In the genomic region with DNA sequence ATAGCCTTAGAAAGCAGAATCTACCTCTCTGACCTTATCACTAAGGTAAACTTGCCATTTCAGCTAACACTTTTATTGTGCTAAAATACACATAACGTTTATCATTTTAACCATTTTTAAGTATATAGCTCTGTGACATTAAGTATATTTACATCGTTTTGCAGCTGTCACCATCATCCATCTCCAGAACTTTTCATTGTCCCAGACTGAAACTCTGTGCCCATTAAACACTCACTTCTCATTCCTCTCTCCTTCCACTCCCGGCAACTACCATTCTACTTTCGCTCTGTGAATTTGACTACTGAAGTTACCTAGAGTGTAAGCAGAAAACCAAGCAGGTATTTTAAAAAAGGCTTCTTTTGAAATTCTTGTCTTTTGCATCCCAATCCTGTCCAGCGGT, we compare ENCODE assay signal across 9 cellular contexts. TPM values are rescaled to one million over a fixed set of nuclear protein-coding genes. Genes with fewer than 3 reads are reported as not detected.
DNase-seq lines count a peak whose midpoint lies in the region; ATAC-seq and TF ChIP-seq lines count a peak whose summit lies in the region.
"Had no signal": no experiment of that assay in that cellular context is flagged by ENCODE, and none has a peak within 500 bp of the region (broad histone marks: within the 10 kb centered on the region; RNA-seq: fewer than 3 reads in every experiment).

No MANE protein-coding gene starts in this region.

- TF ChIP-seq RAD21 in neural cell (conservative IDR thresholded peaks at IDR 0.05): no peak

- no peaks in the 10 kb centered on the region for H3K9me2 ChIP-seq in neural cell (ENCODE audit: insufficient read depth, low read length)

- H2AFZ ChIP-seq in neural cell (ENCODE audit: low read depth, low read length): no peak overlapping the region

- no peaks in the 10 kb centered on the region for H4K20me1 ChIP-seq in neural cell (ENCODE audit: insufficient read depth)

- ATAC-seq in CD8-positive, alpha-beta T cell: no peak
- no peak for ATAC-seq in GM18868 (IDR thresholded peaks at IDR 0.05; ENCODE audit: unreplicated experiment)
- ATAC-seq in HG03196 (IDR thresholded peaks at IDR 0.05; ENCODE audit: unreplicated experiment): no peak
- no peak for ATAC-seq in GM18498 (IDR thresholded peaks at IDR 0.05; ENCODE audit: unreplicated experiment)

- CTCF ChIA-PET in CD8-positive, alpha-beta T cell (lab: Charles Lee): interaction anchor here (0.7 kb wide), 1 partner anchor 48 kb away, joined by 3 read pairs; no protein-coding TSS in a partner anchor

- H3K4me3 ChIP-seq in CD8-positive, alpha-beta T cell (ENCODE audit: low read depth, low read length): no peak overlapping the region
- H3K4me3 ChIP-seq in LNCaP clone FGC (ENCODE audit: low read depth, low read length): peak overlapping the region; percentile 73
- H3K4me3 ChIP-seq in neural cell (ENCODE audit: low read length): peak overlapping the region; percentile 94

- intact Hi-C loops in CD8-positive, alpha-beta T cell (cut with DNase I, micrococcal nuclease): loop anchor here (2.0 to 10.0 kb wide), 11 partner anchors 276 to 1140 kb away; partner anchors contain the start of genes RUFY2 (in 2 of the 2), SIRT1 (in 2 of the 2), HERC4 (in 1 of the 2) and HNRNPH3 (in 1 of the 2)

- H3K4me1 Mint-ChIP-seq in CD8-positive, alpha-beta T cell (ENCODE audit: low read depth): peaks cover 48% of the 10 kb centered on the region
- peaks cover 35% of the 10 kb centered on the region for H3K4me1 Mint-ChIP-seq in chondrocyte (ENCODE audit: low read depth)

- no peak for DNase-seq in CD8-positive, alpha-beta T cell
- no peak for DNase-seq in LNCaP clone FGC (ENCODE audit: low read depth)
- DNase-seq in chondrocyte (ENCODE audit: low spot score): no peak
- no peak for DNase-seq in NK-92 treated with Interleukin-12 subunit alpha and Interleukin-12 subunit beta, amount 100 ng/mL, for 24 hours (lab: John Stamatoyannopoulos, UW)
- DNase-seq: activated gamma-delta T cell treated with Interleukin-2 at 50 U/mL for 16 hours had no signal

- H3K36me3 ChIP-seq in CD8-positive, alpha-beta T cell (ENCODE audit: insufficient read depth, low read length): no peaks in the 10 kb centered on the region
- no peaks in the 10 kb centered on the region for H3K36me3 ChIP-seq in neural cell (ENCODE audit: insufficient read depth, low read length)

- H3K4me2 ChIP-seq in neural cell (ENCODE audit: low read length): peak overlapping the region; percentile 76

- peaks cover 35% of the 10 kb centered on the region for H3K36me3 Mint-ChIP-seq in CD8-positive, alpha-beta T cell
- peaks cover 9% of the 10 kb centered on the region for H3K36me3 Mint-ChIP-seq in chondrocyte (ENCODE audit: low read depth)

- peak overlapping the region; percentile 55 for H3K27ac Mint-ChIP-seq in CD8-positive, alpha-beta T cell
- H3K27ac Mint-ChIP-seq in chondrocyte (ENCODE audit: unreplicated experiment): peak overlapping the region; percentile 37

- H3K4me1 ChIP-seq in CD8-positive, alpha-beta T cell (ENCODE audit: insufficient read depth, low read length): peaks cover 28% of the 10 kb centered on the region

- no peaks in the 10 kb centered on the region for H3F3A ChIP-seq in neural cell (ENCODE audit: insufficient read depth, low read length, poor library complexity, severe bottlenecking)

- no peak for TF ChIP-seq EP300 in neural cell (conservative IDR thresholded peaks at IDR 0.05; ENCODE audit: poor library complexity, severe bottlenecking)

- H3K27me3 ChIP-seq in CD8-positive, alpha-beta T cell (ENCODE audit: insufficient read depth, low read length): no peaks in the 10 kb centered on the region
- H3K27me3 ChIP-seq in neural cell (ENCODE audit: insufficient read depth, low read depth, low read length): no peaks in the 10 kb centered on the region

- H3K9me3 ChIP-seq in CD8-positive, alpha-beta T cell (ENCODE audit: low read length): no peaks in the 10 kb centered on the region
- no peaks in the 10 kb centered on the region for H3K9me3 ChIP-seq in neural cell (ENCODE audit: low read length)

- peak overlapping the region; percentile 98 for H3K4me3 Mint-ChIP-seq in CD8-positive, alpha-beta T cell
- H3K4me3 Mint-ChIP-seq in chondrocyte (ENCODE audit: unreplicated experiment): peak overlapping the region; percentile 95

- TF ChIP-seq CTCF in CD8-positive, alpha-beta T cell (IDR thresholded peaks at IDR 0.05): no peak
- TF ChIP-seq CTCF in LNCaP clone FGC (IDR thresholded peaks at IDR 0.05; ENCODE audit: control insufficient read depth, extremely low read depth, insufficient read depth) (no peak), chondrocyte (IDR thresholded peaks at IDR 0.05) (no peak), neural cell (IDR thresholded peaks at IDR 0.05; ENCODE audit: poor library complexity, severe bottlenecking) (no peak)

- peak overlapping the region; percentile 99 for H3K9ac ChIP-seq in neural cell (ENCODE audit: low read length)

- no peaks in the 10 kb centered on the region for H3K9me3 Mint-ChIP-seq in CD8-positive, alpha-beta T cell
- no peaks in the 10 kb centered on the region for H3K9me3 Mint-ChIP-seq in chondrocyte (ENCODE audit: low read depth)

- POLR2A ChIA-PET in CD8-positive, alpha-beta T cell (lab: Charles Lee): interaction anchor here (3.1 kb wide), 1 partner anchor 53 kb away, joined by 15 read pairs; the partner anchor contains the start of gene DDX21

- peaks cover 43% of the 10 kb centered on the region for H3K79me2 ChIP-seq in neural cell (replicated peaks; ENCODE audit: insufficient read depth, low read length)

- no peaks in the 10 kb centered on the region for H3K27me3 Mint-ChIP-seq in CD8-positive, alpha-beta T cell (ENCODE audit: low read depth)
- H3K27me3 Mint-ChIP-seq in chondrocyte (ENCODE audit: low read depth): no peaks in the 10 kb centered on the region

- H3K27ac ChIP-seq in CD8-positive, alpha-beta T cell (ENCODE audit: low read depth, low read length): no peak overlapping the region
- peak overlapping the region; percentile 96 for H3K27ac ChIP-seq in neural cell (ENCODE audit: low read length)

TF ChIP-seq in neural cell, 6 proteins besides CTCF, POLR2A, EP300 and RAD21:
- TF ChIP-seq TAF1 (IDR thresholded peaks at IDR 0.05; ENCODE audit: low read depth) (no peak), POLR2AphosphoS5 (IDR thresholded peaks at IDR 0.05) (no peak), SMC3 (conservative IDR thresholded peaks at IDR 0.05; ENCODE audit: poor library complexity) (no peak), EZH2 (IDR thresholded peaks at IDR 0.05; ENCODE audit: borderline replicate concordance, insufficient read depth, low read length, poor library complexity, severe bottlenecking) (no peak), MXI1 (conservative IDR thresholded peaks at IDR 0.05; ENCODE audit: poor library complexity, severe bottlenecking) (no peak)
- TF ChIP-seq, protein P1, sequence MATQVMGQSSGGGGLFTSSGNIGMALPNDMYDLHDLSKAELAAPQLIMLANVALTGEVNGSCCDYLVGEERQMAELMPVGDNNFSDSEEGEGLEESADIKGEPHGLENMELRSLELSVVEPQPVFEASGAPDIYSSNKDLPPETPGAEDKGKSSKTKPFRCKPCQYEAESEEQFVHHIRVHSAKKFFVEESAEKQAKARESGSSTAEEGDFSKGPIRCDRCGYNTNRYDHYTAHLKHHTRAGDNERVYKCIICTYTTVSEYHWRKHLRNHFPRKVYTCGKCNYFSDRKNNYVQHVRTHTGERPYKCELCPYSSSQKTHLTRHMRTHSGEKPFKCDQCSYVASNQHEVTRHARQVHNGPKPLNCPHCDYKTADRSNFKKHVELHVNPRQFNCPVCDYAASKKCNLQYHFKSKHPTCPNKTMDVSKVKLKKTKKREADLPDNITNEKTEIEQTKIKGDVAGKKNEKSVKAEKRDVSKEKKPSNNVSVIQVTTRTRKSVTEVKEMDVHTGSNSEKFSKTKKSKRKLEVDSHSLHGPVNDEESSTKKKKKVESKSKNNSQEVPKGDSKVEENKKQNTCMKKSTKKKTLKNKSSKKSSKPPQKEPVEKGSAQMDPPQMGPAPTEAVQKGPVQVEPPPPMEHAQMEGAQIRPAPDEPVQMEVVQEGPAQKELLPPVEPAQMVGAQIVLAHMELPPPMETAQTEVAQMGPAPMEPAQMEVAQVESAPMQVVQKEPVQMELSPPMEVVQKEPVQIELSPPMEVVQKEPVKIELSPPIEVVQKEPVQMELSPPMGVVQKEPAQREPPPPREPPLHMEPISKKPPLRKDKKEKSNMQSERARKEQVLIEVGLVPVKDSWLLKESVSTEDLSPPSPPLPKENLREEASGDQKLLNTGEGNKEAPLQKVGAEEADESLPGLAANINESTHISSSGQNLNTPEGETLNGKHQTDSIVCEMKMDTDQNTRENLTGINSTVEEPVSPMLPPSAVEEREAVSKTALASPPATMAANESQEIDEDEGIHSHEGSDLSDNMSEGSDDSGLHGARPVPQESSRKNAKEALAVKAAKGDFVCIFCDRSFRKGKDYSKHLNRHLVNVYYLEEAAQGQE (IDR thresholded peaks at IDR 0.05; ENCODE audit: borderline replicate concordance): no peak

RNA-seq across cellular contexts. Expression of gene DDX50, which starts 1.3 kb away (rescaled TPM):
- total RNA-seq in CD8-positive, alpha-beta T cell: 10 to 100 TPM; 49.4 to 56.3 TPM
- 34.7 to 37.9 TPM (median 35.9 TPM) in 3 replicates for total RNA-seq in chondrocyte
- polyA plus RNA-seq in neural cell: 45.6 and 51.1 TPM in 2 replicates
- 75.0 and 76.2 TPM in 2 replicates for polyA minus RNA-seq in neural cell

RNA-seq across cellular contexts. Expression of gene DDX21, which starts 53.6 kb away (rescaled TPM):
- 100 to 1,000 TPM; 175 to 185 TPM for total RNA-seq in CD8-positive, alpha-beta T cell
- 52.9 to 58.5 TPM (median 55.8 TPM) in 3 replicates for total RNA-seq in chondrocyte
- 29.6 and 33.0 TPM in 2 replicates for polyA plus RNA-seq in neural cell
- polyA minus RNA-seq in neural cell: 47.5 and 50.1 TPM in 2 replicates
